19 cellular contexts compared by ENCODE assay signal in genomic region chr9:71962328-71962727, GRCh38. TPM values are rescaled to one million over a fixed set of nuclear protein-coding genes. Genes with fewer than 3 reads are reported as not detected.
DNase-seq lines count a peak whose midpoint lies in the region; ATAC-seq and TF ChIP-seq lines count a peak whose summit lies in the region.
"Had no signal": no experiment of that assay in that cellular context is flagged by ENCODE, and none has a peak within 500 bp of the region (broad histone marks: within the 10 kb centered on the region; RNA-seq: fewer than 3 reads in every experiment).

No MANE protein-coding gene starts in this region.

- peak in 3 of 4 donors; percentile 30 to 94 (median 65) for ATAC-seq in right lobe of liver
- ATAC-seq: K562, SK-N-SH treated with all-trans-retinoic acid at 6 μM for 48 hours had no signal

- TF ChIP-seq CTCF in colonic mucosa (IDR thresholded peaks at IDR 0.05) = no peak
- TF ChIP-seq CTCF in right lobe of liver (IDR thresholded peaks at IDR 0.05) = no peak
- no peak for TF ChIP-seq CTCF in transverse colon (IDR thresholded peaks at IDR 0.05)

- 8% methylated on average over 4 of the region's 4 CpGs for WGBS in right lobe of liver (ENCODE audit: insufficient coverage, low coverage, low lambda C conversion rate, missing lambda C conversion rate)
- 50 to 81% methylated on average over 4 of the region's 4 CpGs for WGBS in transverse colon (ENCODE audit: low coverage in 1 of 2), 2 donors

- H3K9ac ChIP-seq in colonic mucosa (ENCODE audit: low read depth in 2 of 2, low read length in 2 of 2) = no peak overlapping the region
- H3K9ac ChIP-seq: GM23248 had no signal

- H3K4me3 ChIP-seq in colonic mucosa (no peak overlapping the region), right lobe of liver (no peak overlapping the region), transverse colon (no peak overlapping the region)
- H3K4me3 ChIP-seq: GM23248, K562 had no signal

- intact Hi-C loops in colonic mucosa (cut with DNase I) = no loop called here
- intact Hi-C loops in right lobe of liver (cut with DNase I) = no loop called here
- intact Hi-C loops in transverse colon (cut with DNase I; ENCODE audit: low total_unique reads) = no loop called here

- H3K27ac ChIP-seq in colonic mucosa (peak overlapping the region; percentile 78), right lobe of liver (no peak overlapping the region), transverse colon (peak overlapping the region; percentile 83 to 88 (median 84))
- H3K27ac ChIP-seq: GM23248, RWPE1 had no signal

- H3K9me3 ChIP-seq in colonic mucosa = no peaks in the 10 kb centered on the region
- H3K9me3 ChIP-seq in right lobe of liver = no peaks in the 10 kb centered on the region
- H3K9me3 ChIP-seq in transverse colon = no peaks in the 10 kb centered on the region

- TF ChIP-seq POLR2A in right lobe of liver (IDR thresholded peaks at IDR 0.05) = no peak
- no peak for TF ChIP-seq POLR2A in transverse colon (IDR thresholded peaks at IDR 0.05)
- no peak for TF ChIP-seq POLR2A in erythroblast (IDR thresholded peaks at IDR 0.05; ENCODE audit: low read length)

- H3K36me3 ChIP-seq in colonic mucosa = no peaks in the 10 kb centered on the region
- no peaks in the 10 kb centered on the region for H3K36me3 ChIP-seq in right lobe of liver
- no peaks in the 10 kb centered on the region for H3K36me3 ChIP-seq in transverse colon

- peak; percentile 85 for TF ChIP-seq EP300 in transverse colon (IDR thresholded peaks at IDR 0.05; ENCODE audit: low read depth)

- peak; percentile 85 for DNase-seq in HT-29 (ENCODE audit: low spot score)
- peak; percentile 36 for DNase-seq in colonic mucosa
- no peak for DNase-seq in right lobe of liver
- no peak for DNase-seq in transverse colon
- no peak for DNase-seq in erythroblast (lab: John Stamatoyannopoulos, UW)
- DNase-seq in middle frontal gyrus (ENCODE audit: extremely low spot score, low spot score) = no peak
- DNase-seq in DMS53 (lab: John Stamatoyannopoulos, UW) = no peak
- DNase-seq in activated CD4-positive, alpha-beta T cell treated with anti-CD3 and anti-CD28 coated beads, Interleukin-2, amount 50 U/mL, for 4 hours = no peak
- DNase-seq: ACHN, GDM1, GM23248, NCI-H1417, NCI-H187 treated with DMSO at 0.1 percent for 48 hours, NCI-H2227 treated with DMSO at 0.1 percent for 48 hours, NCI-H524 treated with DMSO at 0.1 percent for 48 hours, SIG-M5 had no signal

- in situ Hi-C loops in transverse colon (cut with MboI; ENCODE audit: low pct_ligation_motif_present in 1 of 4, low pct_unique_long_range_greater_than_20kb in 1 of 4, low sequenced_read_pairs in 3 of 4) = no loop called here

- H3K27me3 ChIP-seq in colonic mucosa = no peaks in the 10 kb centered on the region
- no peaks in the 10 kb centered on the region for H3K27me3 ChIP-seq in right lobe of liver
- H3K27me3 ChIP-seq in transverse colon = no peaks in the 10 kb centered on the region

- H3K4me1 ChIP-seq in colonic mucosa (no peaks in the 10 kb centered on the region), right lobe of liver (peaks cover 0 to 5% (median 0%) of the 10 kb centered on the region in 4 donors), transverse colon (peaks cover 0 to 19% (median 2%) of the 10 kb centered on the region in 4 donors)

RNA-seq across cellular contexts. Expression of gene C9orf85, which starts 50.9 kb away (rescaled TPM):
- 7.5 and 10.2 TPM in 2 replicates for total RNA-seq in HT-29 (2014; rRNA removed; shearing (Covaris generic))
- 10 to 100 TPM; 12.2 to 12.5 TPM for total RNA-seq in colonic mucosa
- 1 to 10 TPM; 3.8 to 8.6 (median 6.3) TPM for total RNA-seq in right lobe of liver
- 10 to 100 TPM in 2 of 4 donors, 1 to 10 TPM in 2; 3.0 to 14.9 (median 9.8) TPM for total RNA-seq in transverse colon

RNA-seq across cellular contexts. Expression of gene ABHD17B, which starts 51.3 kb away (rescaled TPM):
- 20.0 and 21.8 TPM in 2 replicates for total RNA-seq in HT-29 (2014; rRNA removed; shearing (Covaris generic))
- total RNA-seq in colonic mucosa (10 to 100 TPM; 20.6 to 33.6 TPM), right lobe of liver (10 to 100 TPM in 3 of 6 experiments, 1 to 10 TPM in 3; 8.4 to 13.1 (median 10.3) TPM), transverse colon (10 to 100 TPM in 3 of 4 donors, 1 to 10 TPM in 1; 4.6 to 37.0 (median 21.5) TPM)

Comparison
In these comparisons a context has a peak if more than half of its experiments do, and no peak if none do; other contexts are left out.
1. DNase-seq: peak in HT-29 (single experiment) and colonic mucosa (single experiment); none in right lobe of liver (0 of 3), transverse colon (single experiment), erythroblast (0 of 2), middle frontal gyrus (single experiment), DMS53 (single experiment) and activated CD4-positive, alpha-beta T cell treated with anti-CD3 and anti-CD28 coated beads, Interleukin-2, amount 50 U/mL, for 4 hours (0 of 2).
2. H3K27ac ChIP-seq: peak in colonic mucosa (single experiment) and transverse colon (4 of 4); none in right lobe of liver (0 of 3).